In genomic region chr5:93607367-93608258, GRCh38 we compare ENCODE assay signal across 8 cellular contexts. TPM values are rescaled to one million over a fixed set of nuclear protein-coding genes. Genes with fewer than 3 reads are reported as not detected.
DNase-seq lines count a peak whose midpoint lies in the region; ATAC-seq and TF ChIP-seq lines count a peak whose summit lies in the region.

No MANE protein-coding gene starts in this region.

- intact Hi-C loops in esophagus squamous epithelium (cut with DNase I) = loop anchor here (10.0 kb wide), 1 partner anchor 187 kb away; no protein-coding TSS in a partner anchor

- H3K4me3 Mint-ChIP-seq in neural crest cell = peak overlapping the region; percentile 90

- H3K36me3 Mint-ChIP-seq in neural crest cell (ENCODE audit: low read depth) = no peaks in the 10 kb centered on the region

- TF ChIP-seq CTCF in esophagus squamous epithelium (IDR thresholded peaks at IDR 0.05) (peak in 4 of 6 experiments; percentile 13 to 45 (median 32)), neural crest cell (conservative IDR thresholded peaks at IDR 0.05) (peak; percentile 63)

- peaks cover 88% of the 10 kb centered on the region for H3K4me1 Mint-ChIP-seq in neural crest cell

- peaks cover 80% of the 10 kb centered on the region for H3K27me3 Mint-ChIP-seq in neural crest cell (ENCODE audit: low read depth)

- peak overlapping the region in 1 of 4 donors; percentile 17 for H3K27ac ChIP-seq in esophagus squamous epithelium

- WGBS in esophagus squamous epithelium, 2 donors = 12 to 28% methylated on average over 13 to 19 of the region's 19 CpGs

- peaks cover 7 to 100% (median 27%) of the 10 kb centered on the region in 4 donors for H3K27me3 ChIP-seq in esophagus squamous epithelium

- in situ Hi-C loops in SK-MEL-5 (cut with HindIII; ENCODE audit: low pct_unique_long_range_greater_than_20kb, low sequenced_read_pairs) = loop anchor here (25.0 kb wide), 1 partner anchor 205 kb away; no protein-coding TSS in a partner anchor

- peak; percentile 64 for ATAC-seq in GM19468 (IDR thresholded peaks at IDR 0.05; ENCODE audit: extremely low read depth, unreplicated experiment)

- TF ChIP-seq POLR2A in esophagus squamous epithelium (IDR thresholded peaks at IDR 0.05) = no peak

- H3K36me3 ChIP-seq in esophagus squamous epithelium = no peaks in the 10 kb centered on the region

- H3K4me1 ChIP-seq in esophagus squamous epithelium = peaks cover 12 to 33% (median 13%) of the 10 kb centered on the region in 3 donors

- H3K27ac Mint-ChIP-seq in neural crest cell (ENCODE audit: unreplicated experiment) = peak overlapping the region; percentile 81

- peak overlapping the region in 1 of 4 donors; percentile 26 for H3K4me3 ChIP-seq in esophagus squamous epithelium

- H3K9me3 Mint-ChIP-seq in neural crest cell = no peaks in the 10 kb centered on the region

- DNase-seq in NCI-H524 (lab: John Stamatoyannopoulos, UW) = peak; percentile 55 to 78
- no peak for DNase-seq in NCI-H524 treated with DMSO at 0.1 percent for 48 hours (lab: John Stamatoyannopoulos, UW)
- peak; percentile 67 for DNase-seq in HT-29 (ENCODE audit: low spot score)
- peak; percentile 68 for DNase-seq in SK-MEL-5 (ENCODE audit: low read depth, low spot score)
- no peak for DNase-seq in esophagus squamous epithelium (lab: John Stamatoyannopoulos, UW)
- DNase-seq in neural crest cell (ENCODE audit: low read depth, low spot score) = no peak
- no peak for DNase-seq in effector CD8-positive, alpha-beta T cell (lab: John Stamatoyannopoulos, UW)

- no peaks in the 10 kb centered on the region for H3K9me3 ChIP-seq in esophagus squamous epithelium

RNA-seq across cellular contexts. Expression of gene NR2F1, which starts 24.6 kb away (rescaled TPM):
- 19.7 and 24.5 TPM in 2 replicates for total RNA-seq in HT-29 (2014; rRNA removed; shearing (Covaris generic))
- total RNA-seq in SK-MEL-5 (2014; rRNA removed; shearing (Covaris generic)) = 0.48 and 0.53 TPM in 2 replicates
- polyA plus RNA-seq in SK-MEL-5 (2015; cell fraction: cytosol; rRNA removed) = 1.6 and 4.7 TPM in 2 replicates
- 0.30 and 6.6 TPM in 2 replicates for polyA plus RNA-seq in SK-MEL-5 (2015; cell fraction: nucleus; rRNA removed)
- total RNA-seq in esophagus squamous epithelium = 10 to 100 TPM in 1 of 4 donors, 1 to 10 TPM in 3; 1.9 to 26.3 (median 3.7) TPM
- 411 and 426 TPM in 2 replicates for total RNA-seq in neural crest cell

RNA-seq across cellular contexts. Expression of gene NR2F1-AS1, which starts 26.6 kb away (rescaled TPM):
- total RNA-seq in HT-29 (2014; rRNA removed; shearing (Covaris generic)) = 2.8 and 4.1 TPM in 2 replicates
- total RNA-seq in SK-MEL-5 (2014; rRNA removed; shearing (Covaris generic)) = 0.11 TPM in 1 of 2 replicates, not detected in the other
- polyA plus RNA-seq in SK-MEL-5 (2015; cell fraction: cytosol; rRNA removed) = 0.05 and 0.14 TPM in 2 replicates
- polyA plus RNA-seq in SK-MEL-5 (2015; cell fraction: nucleus; rRNA removed) = not detected in 2 replicates
- total RNA-seq in esophagus squamous epithelium = 10 to 100 TPM in 1 of 4 donors, 1 to 10 TPM in 2, under 1 TPM in 1; 0.49 to 11.3 (median 1.5) TPM
- 52.4 and 53.1 TPM in 2 replicates for total RNA-seq in neural crest cell

Comparison
In these comparisons a context has a peak if more than half of its experiments do, and no peak if none do; other contexts are left out.
1. DNase-seq: peak in NCI-H524 (2 of 2), HT-29 (single experiment) and SK-MEL-5 (single experiment); none in NCI-H524 treated with DMSO at 0.1 percent for 48 hours (single experiment), esophagus squamous epithelium (single experiment), neural crest cell (single experiment) and effector CD8-positive, alpha-beta T cell (single experiment).
2. RNA of gene NR2F1, which starts 24.6 kb away (total RNA-seq): 411 to 426 TPM in neural crest cell; 19.7 to 24.5 TPM in HT-29, 1.9 to 26.3 TPM in esophagus squamous epithelium and 0.48 to 0.53 TPM in SK-MEL-5; every median in the first group is over 10 times any median in the second.